In genomic region chr19:45376045-45376724, GRCh38 we compare ENCODE assay signal across 10 cellular contexts. TPM values are rescaled to one million over a fixed set of nuclear protein-coding genes. Genes with fewer than 3 reads are reported as not detected.
DNase-seq lines count a peak whose midpoint lies in the region; ATAC-seq and TF ChIP-seq lines count a peak whose summit lies in the region.
"Had no signal": no experiment of that assay in that cellular context is flagged by ENCODE, and none has a peak within 500 bp of the region (broad histone marks: within the 10 kb centered on the region; RNA-seq: fewer than 3 reads in every experiment).

No MANE protein-coding gene starts in this region.

- in situ Hi-C loops in Caki2 (cut with HindIII; ENCODE audit: low pct_unique_long_range_greater_than_20kb, low sequenced_read_pairs) (no loop called here), Panc1 (cut with HindIII; ENCODE audit: low pct_unique_long_range_greater_than_20kb, low sequenced_read_pairs) (no loop called here)

- H3K18ac ChIP-seq in neuronal stem cell (ENCODE audit: low read length) = no peak overlapping the region

- no peaks in the 10 kb centered on the region for H3K27me3 Mint-ChIP-seq in glutamatergic neuron (ENCODE audit: unreplicated experiment)

- TF ChIP-seq CTCF in Panc1 (IDR thresholded peaks at IDR 0.05) (no peak), fibroblast of pulmonary artery (IDR thresholded peaks at IDR 0.05; ENCODE audit: low read length, missing control alignments) (no peak), glutamatergic neuron (IDR thresholded peaks at IDR 0.05; ENCODE audit: partially characterized antibody, unreplicated experiment) (no peak)

- no peaks in the 10 kb centered on the region for H3K9me3 Mint-ChIP-seq in glutamatergic neuron (ENCODE audit: unreplicated experiment)

- CTCF ChIA-PET in Panc1 (lab: Charles Lee) = no interaction called here

- no peak overlapping the region for H3K14ac ChIP-seq in neuronal stem cell (ENCODE audit: low read length)

- no peak overlapping the region for H2BK15ac ChIP-seq in neuronal stem cell (ENCODE audit: low read length)

- POLR2A ChIA-PET in Panc1 (lab: Charles Lee) = no interaction called here

- no CpG with 5 or more reads among the region's 13 CpGs for WGBS in neuronal stem cell (ENCODE audit: extremely low coverage in 2 of 2, insufficient read length in 2 of 2, insufficient replicate concordance in 1 of 2), 2 donors

- no peak overlapping the region for H3K27ac Mint-ChIP-seq in glutamatergic neuron (ENCODE audit: unreplicated experiment)

- H3K27ac ChIP-seq in Panc1 (ENCODE audit: low read length) (peak overlapping the region; percentile 51; the same call in 1 of the 2 replicates), neuronal stem cell (replicated peaks; ENCODE audit: low read length) (peak overlapping the region; percentile 85)

- H3K79me1 ChIP-seq in neuronal stem cell (ENCODE audit: low read depth, low read length) = no peaks in the 10 kb centered on the region

- H3K4me3 ChIP-seq in Panc1 (ENCODE audit: low read depth in 2 of 2, low read length in 2 of 2) (no peak overlapping the region), fibroblast of pulmonary artery (replicated peaks; ENCODE audit: low read depth, low read length) (no peak overlapping the region), neuronal stem cell (ENCODE audit: low read length in 2 of 2) (no peak overlapping the region)
- H3K4me3 ChIP-seq: skin epidermis had no signal

- H3K9ac ChIP-seq in neuronal stem cell (ENCODE audit: low read depth, low read length, poor library complexity) = no peak overlapping the region

- H3K9me3 ChIP-seq in Panc1 (ENCODE audit: control insufficient read depth, insufficient read depth, low read depth, low read length) = no peaks in the 10 kb centered on the region
- H3K9me3 ChIP-seq in neuronal stem cell (replicated peaks in 1 of 2; ENCODE audit: control insufficient read depth in 2 of 2, insufficient read depth in 1 of 2, low read depth in 1 of 2, low read length in 2 of 2) = no peaks in the 10 kb centered on the region

- intact Hi-C loops in Panc1 (cut with micrococcal nuclease; ENCODE audit: unreplicated experiment) = no loop called here

- no peak overlapping the region for H2BK12ac ChIP-seq in neuronal stem cell (ENCODE audit: low read length)

- peaks cover 7% of the 10 kb centered on the region; the same call in 1 of the 2 replicates for H3K4me1 ChIP-seq in Panc1 (ENCODE audit: control insufficient read depth, insufficient read depth, low read length)
- peaks cover 4 to 9% of the 10 kb centered on the region in 2 donors for H3K4me1 ChIP-seq in neuronal stem cell (ENCODE audit: control insufficient read depth in 2 of 2, insufficient read depth in 1 of 2, low read depth in 1 of 2, low read length in 2 of 2)

- no peak overlapping the region for H3K23ac ChIP-seq in neuronal stem cell (ENCODE audit: low read depth, low read length, poor library complexity)

- H4K8ac ChIP-seq in neuronal stem cell (ENCODE audit: low read depth, low read length) = no peak overlapping the region

- no peak overlapping the region for H3K4me3 Mint-ChIP-seq in glutamatergic neuron (ENCODE audit: unreplicated experiment)

- DNase-seq in Caki2 (ENCODE audit: low read depth) (peak; percentile 97), Panc1 (ENCODE audit: low read depth, low spot score) (no peak), fibroblast of pulmonary artery (ENCODE audit: low read depth) (peak; percentile 97), neuronal stem cell (ENCODE audit: low spot score) (peak; percentile 75), NCI-H82 treated with DMSO at 0.1 percent for 48 hours (lab: John Stamatoyannopoulos, UW; ENCODE audit: unreplicated experiment) (no peak), glutamatergic neuron (no peak), COR-L47 (lab: John Stamatoyannopoulos, UW) (no peak)

- H3K4ac ChIP-seq in neuronal stem cell (ENCODE audit: low read length) = no peak overlapping the region

- H2BK120ac ChIP-seq in neuronal stem cell (ENCODE audit: low read depth, low read length) = no peak overlapping the region

- H3K4me1 Mint-ChIP-seq in glutamatergic neuron (ENCODE audit: low read depth, unreplicated experiment) = no peaks in the 10 kb centered on the region

- H3K4me2 ChIP-seq in neuronal stem cell (ENCODE audit: insufficient read depth, low read length, poor library complexity, severe bottlenecking) = no peak overlapping the region

- no peaks in the 10 kb centered on the region for H3K36me3 Mint-ChIP-seq in glutamatergic neuron (ENCODE audit: unreplicated experiment)

- H2BK5ac ChIP-seq in neuronal stem cell (ENCODE audit: low read length) = no peak overlapping the region

- H3K27me3 ChIP-seq in Panc1 (ENCODE audit: control insufficient read depth, insufficient read depth, low read length) (no peaks in the 10 kb centered on the region), neuronal stem cell (ENCODE audit: control insufficient read depth in 3 of 3, insufficient read depth in 3 of 3, low read depth in 1 of 3, low read length in 3 of 3) (no peaks in the 10 kb centered on the region)

- no peak overlapping the region for H4K91ac ChIP-seq in neuronal stem cell (ENCODE audit: low read depth, low read length, poor library complexity)

- no TSS peak for BruUV-seq in Panc1 (replicated peaks; lab: Mats Ljungman, UMichigan)

- H3K36me3 ChIP-seq in Panc1 (ENCODE audit: control insufficient read depth, insufficient read depth, low read length) = no peaks in the 10 kb centered on the region
- H3K36me3 ChIP-seq in neuronal stem cell (replicated peaks in 1 of 2; ENCODE audit: control insufficient read depth in 2 of 2, insufficient read depth in 2 of 2, low read length in 2 of 2) = no peaks in the 10 kb centered on the region

- peak overlapping the region; percentile 47 for H2AFZ ChIP-seq in neuronal stem cell (ENCODE audit: low read length)

- ATAC-seq in Panc1 (peak; percentile 71), GM18873 (IDR thresholded peaks at IDR 0.05; ENCODE audit: low FRiP score, unreplicated experiment) (no peak)

- H2AK5ac ChIP-seq in neuronal stem cell (ENCODE audit: low read depth, low read length) = no peak overlapping the region

RNA-seq across cellular contexts. Expression of gene ERCC2, which starts 5.8 kb away (rescaled TPM):
- total RNA-seq in Caki2 (2014; rRNA removed; shearing (Covaris generic); ENCODE audit: low replicate concordance) = 22.9 and 32.9 TPM in 2 replicates
- total RNA-seq in Panc1 (2021; ENCODE audit: unreplicated experiment) = 32.5 TPM
- 50.9 TPM for polyA plus RNA-seq in Panc1 (2012; ENCODE audit: insufficient read length)
- 68.8 TPM for polyA plus RNA-seq in neuronal stem cell (2013, experiment 1 of 2)
- 73.1 TPM for polyA plus RNA-seq in neuronal stem cell (2013, experiment 2 of 2)
- 52.9 TPM for total RNA-seq in glutamatergic neuron (ENCODE audit: unreplicated experiment)

RNA-seq across cellular contexts. Expression of gene PPP1R13L, which starts 28.7 kb away (rescaled TPM):
- total RNA-seq in Caki2 (2014; rRNA removed; shearing (Covaris generic); ENCODE audit: low replicate concordance) = 10.1 and 30.6 TPM in 2 replicates
- 39.1 TPM for total RNA-seq in Panc1 (2021; ENCODE audit: unreplicated experiment)
- polyA plus RNA-seq in Panc1 (2012; ENCODE audit: insufficient read length) = 62.4 TPM
- 11.0 TPM for polyA plus RNA-seq in neuronal stem cell (2013, experiment 1 of 2)
- polyA plus RNA-seq in neuronal stem cell (2013, experiment 2 of 2) = 9.8 TPM
- 0.93 TPM for total RNA-seq in glutamatergic neuron (ENCODE audit: unreplicated experiment)

RNA-seq across cellular contexts. Expression of gene POLR1G, which starts 30.3 kb away (rescaled TPM):
- total RNA-seq in Caki2 (2014; rRNA removed; shearing (Covaris generic); ENCODE audit: low replicate concordance) = 32.3 and 33.2 TPM in 2 replicates
- total RNA-seq in Panc1 (2021; ENCODE audit: unreplicated experiment) (27.8 TPM), glutamatergic neuron (ENCODE audit: unreplicated experiment) (4.3 TPM)
- 20.6 TPM for polyA plus RNA-seq in Panc1 (2012; ENCODE audit: insufficient read length)
- polyA plus RNA-seq in neuronal stem cell (2013, experiment 1 of 2) = 6.4 TPM
- polyA plus RNA-seq in neuronal stem cell (2013, experiment 2 of 2) = 6.4 TPM

RNA-seq across cellular contexts. Expression of gene KLC3, which starts 35.6 kb away (rescaled TPM):
- 12.2 and 33.5 TPM in 2 replicates for total RNA-seq in Caki2 (2014; rRNA removed; shearing (Covaris generic); ENCODE audit: low replicate concordance)
- total RNA-seq in Panc1 (2021; ENCODE audit: unreplicated experiment) = 0.49 TPM
- 0.86 TPM for polyA plus RNA-seq in Panc1 (2012; ENCODE audit: insufficient read length)
- polyA plus RNA-seq in neuronal stem cell (2013, experiment 1 of 2) = 0.11 TPM
- 0.11 TPM for polyA plus RNA-seq in neuronal stem cell (2013, experiment 2 of 2)
- total RNA-seq in glutamatergic neuron (ENCODE audit: unreplicated experiment) = not detected
- total RNA-seq: T-helper 1 cell treated with Interleukin-12 subunit alpha and Interleukin-12 subunit beta and Interleukin-4 antibody, amounts not matched to agents 30 ng/mL and 1 ng/mL, for 36 hours had no signal

RNA-seq across cellular contexts. Expression of gene ERCC1, which starts 47.5 kb away (rescaled TPM):
- 120 and 165 TPM in 2 replicates for total RNA-seq in Caki2 (2014; rRNA removed; shearing (Covaris generic); ENCODE audit: low replicate concordance)
- total RNA-seq in Panc1 (2021; ENCODE audit: unreplicated experiment) (80.3 TPM), glutamatergic neuron (ENCODE audit: unreplicated experiment) (65.7 TPM)
- 101 TPM for polyA plus RNA-seq in Panc1 (2012; ENCODE audit: insufficient read length)
- 90.0 TPM for polyA plus RNA-seq in neuronal stem cell (2013, experiment 1 of 2)
- polyA plus RNA-seq in neuronal stem cell (2013, experiment 2 of 2) = 87.6 TPM

Comparison
In these comparisons a context has a peak if more than half of its experiments do, and no peak if none do; other contexts are left out.
1. DNase-seq: peak in Caki2 (single experiment), fibroblast of pulmonary artery (single experiment) and neuronal stem cell (single experiment); none in Panc1 (single experiment), NCI-H82 treated with DMSO at 0.1 percent for 48 hours (single experiment), glutamatergic neuron (single experiment) and COR-L47 (single experiment).